In the genomic region with DNA sequence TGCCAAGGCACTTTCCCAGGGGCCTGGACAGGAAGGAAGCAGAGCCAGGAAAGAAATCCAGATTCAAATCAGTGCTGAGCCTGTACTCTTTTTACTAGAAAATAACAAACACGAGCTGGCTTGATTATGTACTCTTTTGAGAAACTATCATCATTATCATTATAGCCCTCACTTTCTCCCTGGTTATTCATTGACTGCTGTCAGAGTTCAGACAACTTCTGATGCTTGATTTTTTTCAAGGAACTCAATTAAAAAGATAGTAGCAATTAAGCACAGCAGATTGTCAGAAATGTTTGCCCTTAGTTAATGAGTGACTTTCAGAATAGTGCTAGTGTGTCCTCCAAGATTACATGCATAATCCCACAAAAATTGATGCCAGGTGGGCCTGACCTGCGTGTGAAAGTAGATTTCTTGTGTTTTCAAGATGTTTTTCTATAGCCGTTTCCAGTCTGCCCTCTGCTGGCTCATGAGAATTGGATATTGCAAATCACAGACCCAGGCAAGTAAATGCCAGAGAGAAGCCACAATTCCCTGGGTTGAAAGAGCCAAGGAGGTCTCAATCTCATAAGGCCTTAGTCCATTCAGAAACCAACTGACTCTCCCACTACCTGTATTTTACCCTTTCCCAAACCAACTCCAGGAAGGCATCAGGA, we compare ENCODE assay signal across 2 cellular contexts.
TF ChIP-seq lines count a peak whose summit lies in the region.

No MANE protein-coding gene starts in this region.

TF ChIP-seq in HCT116, 20 proteins besides CTCF, POLR2A, EP300 and RAD21:
- no peak for TF ChIP-seq ZFX (IDR thresholded peaks at IDR 0.05)
- no peak for TF ChIP-seq CEBPB (IDR thresholded peaks at IDR 0.05; ENCODE audit: low read depth)
- no peak for TF ChIP-seq JUND (IDR thresholded peaks at IDR 0.05)
- TF ChIP-seq, protein P1, sequence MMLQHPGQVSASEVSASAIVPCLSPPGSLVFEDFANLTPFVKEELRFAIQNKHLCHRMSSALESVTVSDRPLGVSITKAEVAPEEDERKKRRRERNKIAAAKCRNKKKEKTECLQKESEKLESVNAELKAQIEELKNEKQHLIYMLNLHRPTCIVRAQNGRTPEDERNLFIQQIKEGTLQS (IDR thresholded peaks at IDR 0.05), result no peak
- TF ChIP-seq YY1 (IDR thresholded peaks at IDR 0.05; ENCODE audit: extremely low read depth, insufficient replicate concordance, low read depth, low read length), result no peak
- TF ChIP-seq, protein P2, sequence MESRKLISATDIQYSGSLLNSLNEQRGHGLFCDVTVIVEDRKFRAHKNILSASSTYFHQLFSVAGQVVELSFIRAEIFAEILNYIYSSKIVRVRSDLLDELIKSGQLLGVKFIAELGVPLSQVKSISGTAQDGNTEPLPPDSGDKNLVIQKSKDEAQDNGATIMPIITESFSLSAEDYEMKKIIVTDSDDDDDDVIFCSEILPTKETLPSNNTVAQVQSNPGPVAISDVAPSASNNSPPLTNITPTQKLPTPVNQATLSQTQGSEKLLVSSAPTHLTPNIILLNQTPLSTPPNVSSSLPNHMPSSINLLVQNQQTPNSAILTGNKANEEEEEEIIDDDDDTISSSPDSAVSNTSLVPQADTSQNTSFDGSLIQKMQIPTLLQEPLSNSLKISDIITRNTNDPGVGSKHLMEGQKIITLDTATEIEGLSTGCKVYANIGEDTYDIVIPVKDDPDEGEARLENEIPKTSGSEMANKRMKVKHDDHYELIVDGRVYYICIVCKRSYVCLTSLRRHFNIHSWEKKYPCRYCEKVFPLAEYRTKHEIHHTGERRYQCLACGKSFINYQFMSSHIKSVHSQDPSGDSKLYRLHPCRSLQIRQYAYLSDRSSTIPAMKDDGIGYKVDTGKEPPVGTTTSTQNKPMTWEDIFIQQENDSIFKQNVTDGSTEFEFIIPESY (IDR thresholded peaks at IDR 0.05; ENCODE audit: extremely low read depth, insufficient replicate concordance, low read length), result no peak
- TF ChIP-seq EGR1 (IDR thresholded peaks at IDR 0.05; ENCODE audit: low read depth), result no peak
- TF ChIP-seq TCF7L2 (IDR thresholded peaks at IDR 0.05; ENCODE audit: borderline replicate concordance, extremely low read depth, insufficient read depth, insufficient read length), result no peak
- no peak for TF ChIP-seq FOSL1 (IDR thresholded peaks at IDR 0.05; ENCODE audit: low read depth)
- TF ChIP-seq SP1 (IDR thresholded peaks at IDR 0.05; ENCODE audit: low read depth), result no peak
- TF ChIP-seq ELF1 (IDR thresholded peaks at IDR 0.05; ENCODE audit: borderline replicate concordance, low read depth), result no peak
- TF ChIP-seq SIN3A (IDR thresholded peaks at IDR 0.05; ENCODE audit: low read depth), result no peak
- TF ChIP-seq EZH2 (IDR thresholded peaks at IDR 0.05), result no peak
- no peak for TF ChIP-seq ZNF274 (IDR thresholded peaks at IDR 0.05; ENCODE audit: low read depth, low read length)
- no peak for TF ChIP-seq POLR2AphosphoS5 (IDR thresholded peaks at IDR 0.05; ENCODE audit: low read depth, low read length)
- no peak for TF ChIP-seq EZH2phosphoT487 (IDR thresholded peaks at IDR 0.05; ENCODE audit: borderline replicate concordance)
- no peak for TF ChIP-seq CBX3 (IDR thresholded peaks at IDR 0.05; ENCODE audit: low read depth)
- TF ChIP-seq, protein P3, sequence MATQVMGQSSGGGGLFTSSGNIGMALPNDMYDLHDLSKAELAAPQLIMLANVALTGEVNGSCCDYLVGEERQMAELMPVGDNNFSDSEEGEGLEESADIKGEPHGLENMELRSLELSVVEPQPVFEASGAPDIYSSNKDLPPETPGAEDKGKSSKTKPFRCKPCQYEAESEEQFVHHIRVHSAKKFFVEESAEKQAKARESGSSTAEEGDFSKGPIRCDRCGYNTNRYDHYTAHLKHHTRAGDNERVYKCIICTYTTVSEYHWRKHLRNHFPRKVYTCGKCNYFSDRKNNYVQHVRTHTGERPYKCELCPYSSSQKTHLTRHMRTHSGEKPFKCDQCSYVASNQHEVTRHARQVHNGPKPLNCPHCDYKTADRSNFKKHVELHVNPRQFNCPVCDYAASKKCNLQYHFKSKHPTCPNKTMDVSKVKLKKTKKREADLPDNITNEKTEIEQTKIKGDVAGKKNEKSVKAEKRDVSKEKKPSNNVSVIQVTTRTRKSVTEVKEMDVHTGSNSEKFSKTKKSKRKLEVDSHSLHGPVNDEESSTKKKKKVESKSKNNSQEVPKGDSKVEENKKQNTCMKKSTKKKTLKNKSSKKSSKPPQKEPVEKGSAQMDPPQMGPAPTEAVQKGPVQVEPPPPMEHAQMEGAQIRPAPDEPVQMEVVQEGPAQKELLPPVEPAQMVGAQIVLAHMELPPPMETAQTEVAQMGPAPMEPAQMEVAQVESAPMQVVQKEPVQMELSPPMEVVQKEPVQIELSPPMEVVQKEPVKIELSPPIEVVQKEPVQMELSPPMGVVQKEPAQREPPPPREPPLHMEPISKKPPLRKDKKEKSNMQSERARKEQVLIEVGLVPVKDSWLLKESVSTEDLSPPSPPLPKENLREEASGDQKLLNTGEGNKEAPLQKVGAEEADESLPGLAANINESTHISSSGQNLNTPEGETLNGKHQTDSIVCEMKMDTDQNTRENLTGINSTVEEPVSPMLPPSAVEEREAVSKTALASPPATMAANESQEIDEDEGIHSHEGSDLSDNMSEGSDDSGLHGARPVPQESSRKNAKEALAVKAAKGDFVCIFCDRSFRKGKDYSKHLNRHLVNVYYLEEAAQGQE (IDR thresholded peaks at IDR 0.05; ENCODE audit: low read depth), result no peak
- TF ChIP-seq, protein P4, sequence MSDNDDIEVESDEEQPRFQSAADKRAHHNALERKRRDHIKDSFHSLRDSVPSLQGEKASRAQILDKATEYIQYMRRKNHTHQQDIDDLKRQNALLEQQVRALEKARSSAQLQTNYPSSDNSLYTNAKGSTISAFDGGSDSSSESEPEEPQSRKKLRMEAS (IDR thresholded peaks at IDR 0.05), result no peak

TF ChIP-seq in HepG2, 621 proteins besides CTCF, POLR2A, EP300 and RAD21:
- peak; percentile 28; the same call in 1 of the 2 replicates for TF ChIP-seq STAG1 (CRISPR knock-in tag; IDR thresholded peaks at IDR 0.05)
- TF ChIP-seq, protein P5, sequence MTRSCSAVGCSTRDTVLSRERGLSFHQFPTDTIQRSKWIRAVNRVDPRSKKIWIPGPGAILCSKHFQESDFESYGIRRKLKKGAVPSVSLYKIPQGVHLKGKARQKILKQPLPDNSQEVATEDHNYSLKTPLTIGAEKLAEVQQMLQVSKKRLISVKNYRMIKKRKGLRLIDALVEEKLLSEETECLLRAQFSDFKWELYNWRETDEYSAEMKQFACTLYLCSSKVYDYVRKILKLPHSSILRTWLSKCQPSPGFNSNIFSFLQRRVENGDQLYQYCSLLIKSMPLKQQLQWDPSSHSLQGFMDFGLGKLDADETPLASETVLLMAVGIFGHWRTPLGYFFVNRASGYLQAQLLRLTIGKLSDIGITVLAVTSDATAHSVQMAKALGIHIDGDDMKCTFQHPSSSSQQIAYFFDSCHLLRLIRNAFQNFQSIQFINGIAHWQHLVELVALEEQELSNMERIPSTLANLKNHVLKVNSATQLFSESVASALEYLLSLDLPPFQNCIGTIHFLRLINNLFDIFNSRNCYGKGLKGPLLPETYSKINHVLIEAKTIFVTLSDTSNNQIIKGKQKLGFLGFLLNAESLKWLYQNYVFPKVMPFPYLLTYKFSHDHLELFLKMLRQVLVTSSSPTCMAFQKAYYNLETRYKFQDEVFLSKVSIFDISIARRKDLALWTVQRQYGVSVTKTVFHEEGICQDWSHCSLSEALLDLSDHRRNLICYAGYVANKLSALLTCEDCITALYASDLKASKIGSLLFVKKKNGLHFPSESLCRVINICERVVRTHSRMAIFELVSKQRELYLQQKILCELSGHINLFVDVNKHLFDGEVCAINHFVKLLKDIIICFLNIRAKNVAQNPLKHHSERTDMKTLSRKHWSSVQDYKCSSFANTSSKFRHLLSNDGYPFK (CRISPR knock-in tag; IDR thresholded peaks at IDR 0.05; ENCODE audit: borderline replicate concordance), result no peak
- no peak for TF ChIP-seq GZF1 (CRISPR knock-in tag; IDR thresholded peaks at IDR 0.05)
- no peak for TF ChIP-seq ZNF501 (CRISPR knock-in tag; IDR thresholded peaks at IDR 0.05)
- TF ChIP-seq SATB2 (CRISPR knock-in tag; IDR thresholded peaks at IDR 0.05), result no peak
- TF ChIP-seq ZNF160 (CRISPR knock-in tag; IDR thresholded peaks at IDR 0.05), result no peak
- TF ChIP-seq KAT8 (CRISPR knock-in tag; IDR thresholded peaks at IDR 0.05), result no peak
TF ChIP-seq in HepG2: peak in this region for 1.
